Comparison of ENCODE assay signal across 1 cellular context in genomic region chr12:10721654-10722501, GRCh38.
TF ChIP-seq lines count a peak whose summit lies in the region.

No MANE protein-coding gene starts in this region.

TF ChIP-seq in WTC11, 78 proteins besides CTCF, POLR2A, EP300 and RAD21 (continued from another document):
- TF ChIP-seq ZSCAN18 (CRISPR knock-in tag; IDR thresholded peaks at IDR 0.05) = no peak
- peak; percentile 69 for TF ChIP-seq USF1 (CRISPR knock-in tag; IDR thresholded peaks at IDR 0.05)
- peak; percentile 88 for TF ChIP-seq ESRRA (CRISPR knock-in tag; IDR thresholded peaks at IDR 0.05; ENCODE audit: borderline replicate concordance)
- 0 out of 2 replicates have a peak, but pooled peaks have one; percentile 59 for TF ChIP-seq ARID4B (CRISPR knock-in tag; IDR thresholded peaks at IDR 0.05; ENCODE audit: borderline replicate concordance)
- no peak for TF ChIP-seq ATF3 (CRISPR knock-in tag; conservative IDR thresholded peaks at IDR 0.05)
- TF ChIP-seq ZBTB21 (CRISPR knock-in tag; IDR thresholded peaks at IDR 0.05; ENCODE audit: borderline replicate concordance) = peak; percentile 94
